Comparison of ENCODE assay signal across 8 cellular contexts in the genomic region with DNA sequence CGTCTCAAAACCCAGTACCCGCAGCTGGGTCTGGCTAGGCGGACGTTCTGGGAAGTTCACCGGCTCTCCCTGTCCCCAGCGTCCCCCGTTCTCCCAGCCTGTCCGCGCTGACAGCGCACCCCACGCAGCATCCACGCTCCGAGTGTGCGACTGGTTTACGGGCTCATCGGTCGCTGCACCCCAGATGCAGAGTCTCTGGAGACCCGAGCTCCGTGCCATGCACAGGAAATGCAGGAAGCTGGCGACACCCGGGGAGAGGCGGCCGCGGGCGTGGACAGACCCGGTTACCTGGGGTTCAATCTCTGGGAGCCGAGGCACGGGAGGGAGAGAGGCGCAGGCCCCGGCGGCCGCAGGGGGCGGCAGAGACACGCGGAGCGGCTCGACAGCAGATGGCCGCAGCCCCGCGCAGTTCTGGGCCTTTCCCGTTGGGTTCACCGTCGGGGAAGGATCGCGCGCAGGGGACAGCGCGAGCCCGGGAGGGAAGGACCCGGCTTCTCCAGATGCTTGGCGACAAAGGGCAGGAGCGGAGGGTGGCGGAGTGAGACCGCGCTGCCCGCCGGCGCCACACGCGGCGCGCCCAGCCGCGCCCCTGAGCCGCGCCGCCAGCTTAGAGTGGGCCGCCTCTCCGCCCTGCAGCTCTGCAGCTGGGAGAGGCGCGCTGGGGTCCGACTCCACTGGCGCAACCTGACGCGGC. TPM values are rescaled to one million over a fixed set of nuclear protein-coding genes. Genes with fewer than 3 reads are reported as not detected.
DNase-seq lines count a peak whose midpoint lies in the region; ATAC-seq and TF ChIP-seq lines count a peak whose summit lies in the region.

No MANE protein-coding gene starts in this region.

- no peak overlapping the region for H3K27ac ChIP-seq in AG04450 (ENCODE audit: low read depth, low read length)
- H3K27ac ChIP-seq in duodenal mucosa (ENCODE audit: low read depth, low read length) = peak overlapping the region; percentile 80

- H3K4me1 ChIP-seq in duodenal mucosa (ENCODE audit: control insufficient read depth in 1 of 2, insufficient read depth in 2 of 2, low read length in 2 of 2) = peaks cover 21 to 24% of the 10 kb centered on the region in 2 donors

- peak; percentile 92 for TF ChIP-seq CTCF in AG04450 (IDR thresholded peaks at IDR 0.05; ENCODE audit: low read depth, low read length)

- POLR2A ChIA-PET in AG04450 (lab: Yijun Ruan, JAX) = interaction anchor here (2.6 kb wide), 1 partner anchor 37 kb away, joined by 12 read pairs; the partner anchor contains the start of genes GDF9 and UQCRQ

- H3K9me3 ChIP-seq in AG04450 (ENCODE audit: control insufficient read depth, insufficient read depth, low read length) (no peaks in the 10 kb centered on the region), duodenal mucosa (ENCODE audit: control insufficient read depth in 1 of 2, low read length in 2 of 2) (no peaks in the 10 kb centered on the region)

- ATAC-seq in GM18868 (IDR thresholded peaks at IDR 0.05; ENCODE audit: unreplicated experiment) (peak; percentile 73), HG03103 (IDR thresholded peaks at IDR 0.05; ENCODE audit: low read depth, unreplicated experiment) (peak; percentile 61)

- CTCF ChIA-PET in AG04450 (lab: Charles Lee) = interaction anchor here (0.5 to 5.9 kb wide), 17 partner anchors 9 to 444 kb away, joined by 3 to 44 read pairs (median 4); no protein-coding TSS in a partner anchor

- DNase-seq in AG04450 (ENCODE audit: low read depth, low spot score) (no peak), NCI-H510A treated with DMSO at 0.1 percent for 48 hours (lab: John Stamatoyannopoulos, UW) (peak; percentile 45), lung microvascular endothelial cell (ENCODE audit: low read depth in 2 of 2) (peak; percentile 75 to 79)
- DNase-seq in activated CD4-positive, alpha-beta T cell treated with anti-CD3 and anti-CD28 coated beads, Interleukin-2, amount 50 U/mL, for 4 hours = peak; percentile 60 to 64
- DNase-seq in stimulated activated CD8-positive, alpha-beta memory T cell treated with anti-CD3 and anti-CD28 coated beads, Interleukin-12 subunit alpha, Interleukin-12 subunit beta, amount 100 ng/mL, for 1 hour (ENCODE audit: low read depth) = peak; percentile 47

- H3K4me3 ChIP-seq in AG04450 (ENCODE audit: low read depth, low read length) (peak overlapping the region; percentile 70), duodenal mucosa (ENCODE audit: low read depth in 1 of 2, low read length in 2 of 2) (peak overlapping the region; percentile 76 to 79)

- H3K27me3 ChIP-seq in AG04450 (ENCODE audit: control insufficient read depth, insufficient read depth, low read length) (no peaks in the 10 kb centered on the region), duodenal mucosa (ENCODE audit: control insufficient read depth in 1 of 2, insufficient read depth in 2 of 2, low read length in 2 of 2) (peaks cover 0 to 6% of the 10 kb centered on the region in 2 donors)

- peak overlapping the region; percentile 76 to 93 for H3K9ac ChIP-seq in duodenal mucosa (ENCODE audit: low read depth in 1 of 2, low read length in 2 of 2)

- H3K36me3 ChIP-seq in duodenal mucosa (ENCODE audit: control insufficient read depth in 1 of 2, insufficient read depth in 2 of 2, low read length in 2 of 2) = peaks cover 0 to 3% of the 10 kb centered on the region in 2 donors

RNA-seq across cellular contexts. Expression of gene SHROOM1, which starts 0.6 kb away (rescaled TPM):
- 4.5 and 6.0 TPM in 2 replicates for polyA plus RNA-seq in AG04450 (2011; rRNA removed)
- 7.6 and 8.0 TPM in 2 replicates for polyA minus RNA-seq in AG04450 (2011; rRNA and poly(A)+ RNA removed)
- total RNA-seq in lung microvascular endothelial cell = 1.4 and 1.5 TPM in 2 replicates

RNA-seq across cellular contexts. Expression of gene SOWAHA, which starts 16.8 kb away (rescaled TPM):
- 0.05 TPM in 1 of 2 replicates, not detected in the other for polyA plus RNA-seq in AG04450 (2011; rRNA removed)
- polyA minus RNA-seq in AG04450 (2011; rRNA and poly(A)+ RNA removed) = 0.05 TPM in 1 of 2 replicates, not detected in the other
- total RNA-seq in lung microvascular endothelial cell = not detected in 2 replicates

RNA-seq across cellular contexts. Expression of gene GDF9, which starts 36.4 kb away (rescaled TPM):
- 0.14 and 0.15 TPM in 2 replicates for polyA plus RNA-seq in AG04450 (2011; rRNA removed)
- 0.17 TPM in 1 of 2 replicates, not detected in the other for polyA minus RNA-seq in AG04450 (2011; rRNA and poly(A)+ RNA removed)
- total RNA-seq in lung microvascular endothelial cell = not detected in 2 replicates

RNA-seq across cellular contexts. Expression of gene UQCRQ, which starts 36.6 kb away (rescaled TPM):
- 318 and 329 TPM in 2 replicates for polyA plus RNA-seq in AG04450 (2011; rRNA removed)
- 18.5 and 20.0 TPM in 2 replicates for polyA minus RNA-seq in AG04450 (2011; rRNA and poly(A)+ RNA removed)
- 91.5 and 111 TPM in 2 replicates for total RNA-seq in lung microvascular endothelial cell

RNA-seq across cellular contexts. Expression of gene LEAP2, which starts 43.6 kb away (rescaled TPM):
- polyA plus RNA-seq in AG04450 (2011; rRNA removed) = 0.61 and 0.91 TPM in 2 replicates
- 0.51 and 0.65 TPM in 2 replicates for polyA minus RNA-seq in AG04450 (2011; rRNA and poly(A)+ RNA removed)
- total RNA-seq in lung microvascular endothelial cell = under 0.01 TPM in 1 of 2 replicates, not detected in the other
